Comparison of ENCODE assay signal across 22 cellular contexts in the genomic region with DNA sequence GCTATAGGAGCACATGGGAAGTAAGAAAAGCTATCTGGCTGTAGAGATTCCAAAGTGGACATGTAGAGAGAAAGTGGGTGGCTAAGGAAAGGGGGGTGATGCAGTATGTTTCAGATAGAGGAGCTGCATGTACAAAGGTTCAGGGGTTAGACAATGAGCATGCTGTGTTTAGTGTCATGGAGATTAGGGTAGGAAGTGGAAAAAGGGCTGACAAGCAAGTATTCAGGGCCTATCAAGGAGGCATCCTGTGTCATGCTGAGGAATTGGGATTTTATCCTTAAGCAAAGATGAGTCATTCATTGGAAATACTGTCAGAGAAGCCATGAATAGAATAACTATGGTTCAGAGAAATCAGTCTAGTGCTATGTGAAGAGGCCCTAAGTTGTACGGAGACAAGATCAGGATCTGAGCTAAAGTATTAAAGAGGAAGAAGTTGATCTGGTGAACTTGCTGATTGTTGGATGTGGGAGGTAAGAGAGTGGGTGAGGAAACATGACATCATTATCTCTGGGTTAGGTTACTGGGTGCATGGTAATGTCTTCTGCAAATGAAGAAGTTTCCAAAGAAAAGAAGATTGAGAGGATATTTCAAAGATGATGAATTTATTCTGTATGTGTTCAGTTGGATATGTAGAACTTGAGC.
DNase-seq lines count a peak whose midpoint lies in the region; FAIRE-seq and TF ChIP-seq lines count a peak whose summit lies in the region.
"Had no signal": no experiment of that assay in that cellular context is flagged by ENCODE, and none has a peak within 500 bp of the region (broad histone marks: within the 10 kb centered on the region; RNA-seq: fewer than 3 reads in every experiment).

No MANE protein-coding gene starts in this region.

- H3K9me3 ChIP-seq in H1 (ENCODE audit: insufficient read depth in 2 of 2, low read depth in 1 of 2, low read length in 1 of 2) (no peaks in the 10 kb centered on the region), mesodermal cell (ENCODE audit: control insufficient read depth, low read length) (no peaks in the 10 kb centered on the region)
- H3K9me3 ChIP-seq: testis had no signal

- H2BK20ac ChIP-seq in H1 (ENCODE audit: low read length) = no peak overlapping the region

- no peak overlapping the region for H2BK120ac ChIP-seq in H1 (replicated peaks; ENCODE audit: low read depth, low read length)

- no peaks in the 10 kb centered on the region for H3K79me2 ChIP-seq in H1 (ENCODE audit: control insufficient read depth in 1 of 2, insufficient read depth in 2 of 2, low read length in 2 of 2)
- H3K79me2 ChIP-seq: hepatocyte, parathyroid adenoma had no signal

- no peak overlapping the region for H3K4ac ChIP-seq in H1 (replicated peaks; ENCODE audit: insufficient read length, low read depth, low read length)

- no peak overlapping the region for H4K91ac ChIP-seq in H1 (replicated peaks; ENCODE audit: insufficient read length, low read length)

- peak overlapping the region; percentile 20 to 26; a peak in 2 of 4 replicates for H3K4me2 ChIP-seq in H1 (ENCODE audit: insufficient read depth in 1 of 2, low read depth in 2 of 2, low read length in 2 of 2)
- H3K4me2 ChIP-seq: hepatocyte had no signal

- no peaks in the 10 kb centered on the region for H3K79me1 ChIP-seq in H1 (ENCODE audit: low read depth, low read length)

- H2BK12ac ChIP-seq in H1 (ENCODE audit: low read depth, low read length) = no peak overlapping the region

- no peak overlapping the region for H4K8ac ChIP-seq in H1 (ENCODE audit: extremely low read depth, insufficient read depth, low read length)

- no peak overlapping the region for H2AK5ac ChIP-seq in H1 (ENCODE audit: low read depth, low read length)

- no peak for TF ChIP-seq POLR2A in H1 (IDR thresholded peaks at IDR 0.05; ENCODE audit: control extremely low read depth in 1 of 2, low read depth in 2 of 2, low read length in 2 of 2)

- H2AFZ ChIP-seq in H1 (ENCODE audit: low read length) = no peak overlapping the region
- H2AFZ ChIP-seq: hepatocyte, parathyroid adenoma had no signal

- H3K4me3 ChIP-seq in H7 (ENCODE audit: insufficient read depth, low read depth, low read length) (no peak overlapping the region), H1 (ENCODE audit: extremely low read depth in 1 of 4, insufficient read depth in 2 of 4, low read depth in 3 of 4, low read length in 4 of 4) (no peak overlapping the region), mesodermal cell (ENCODE audit: extremely low read depth, insufficient read depth, low read length, poor library complexity, severe bottlenecking) (no peak overlapping the region)
- H3K4me3 ChIP-seq: hepatocyte, testis had no signal

- H3K14ac ChIP-seq in H1 (ENCODE audit: insufficient read length) = no peak overlapping the region

- no peak overlapping the region for H3K18ac ChIP-seq in H1 (ENCODE audit: extremely low read depth, low read length)

- no peak overlapping the region for H3K9ac ChIP-seq in H1 (replicated peaks in 1 of 4; ENCODE audit: extremely low read depth in 1 of 4, low read depth in 3 of 4, low read length in 3 of 4)
- H3K9ac ChIP-seq: parathyroid adenoma had no signal

- H2BK15ac ChIP-seq in H1 (ENCODE audit: low read length) = no peak overlapping the region

- H4K5ac ChIP-seq in H1 (ENCODE audit: insufficient read length, low read depth, low read length) = no peak overlapping the region

- no peaks in the 10 kb centered on the region for H4K20me1 ChIP-seq in H1 (replicated peaks in 1 of 2; ENCODE audit: control insufficient read depth in 1 of 2, insufficient read depth in 2 of 2, low read length in 2 of 2)

- DNase-seq in H7 = peak; percentile 28
- peak; percentile 14 for DNase-seq in SK-MEL-5 (ENCODE audit: low read depth, low spot score)
- DNase-seq in H1 (ENCODE audit: low read depth in 1 of 2, low spot score in 2 of 2) = no peak
- DNase-seq in T1000 (lab: John Stamatoyannopoulos, UW) = no peak
- DNase-seq in NCI-H2196 treated with DMSO at 0.1 percent for 48 hours (lab: John Stamatoyannopoulos, UW; ENCODE audit: unreplicated experiment) = no peak
- DNase-seq in NCI-H2171 treated with DMSO at 0.1 percent for 48 hours (lab: John Stamatoyannopoulos, UW) = no peak
- DNase-seq: activated CD4-positive, alpha-beta T cell treated with anti-CD3 and anti-CD28 coated beads, Interleukin-2, amount 10 ng/mL, durations not matched to agents 24 days and 14 days; activated effector memory CD4-positive, alpha-beta T cell treated with Interleukin-2 at 50 U/mL for 16 hours; CD4-positive, CD25-positive, alpha-beta regulatory T cell; cortex of kidney; DMS153; H9; mammary epithelial cell; naive B cell; NCI-H1105; NCI-H2081; NCI-H510A; testis had no signal

- POLR2A ChIA-PET in H1 (lab: Charles Lee; ENCODE audit: partially characterized antibody) = interaction anchor here (1.5 to 2.6 kb wide), 2 partner anchors 13 to 22 kb away, joined by 4 to 10 read pairs; no protein-coding TSS in a partner anchor

- no peak for TF ChIP-seq RAD21 in H1 (IDR thresholded peaks at IDR 0.05 in 1 of 2, conservative IDR thresholded peaks at IDR 0.05 in 1 of 2; ENCODE audit: low read depth in 2 of 2, low read length in 2 of 2)

- H3K4me1 ChIP-seq in H1 (replicated peaks in 1 of 4; ENCODE audit: control insufficient read depth in 3 of 4, insufficient read depth in 4 of 4, low read length in 3 of 4) = peaks cover 0 to 3% (median 2%) of the 10 kb centered on the region in 4 experiments; a peak in 2 of 7 replicates
- H3K4me1 ChIP-seq in mesodermal cell (ENCODE audit: control insufficient read depth, insufficient read depth, low read length, poor library complexity, severe bottlenecking) = peaks cover 7% of the 10 kb centered on the region
- H3K4me1 ChIP-seq: parathyroid adenoma, testis had no signal

- H3K23me2 ChIP-seq in H1 (ENCODE audit: low read depth, low read length) = peaks cover 3% of the 10 kb centered on the region; the same call in 1 of the 2 replicates

- TF ChIP-seq CTCF in H1 (IDR thresholded peaks at IDR 0.05; ENCODE audit: control extremely low read depth in 1 of 3, insufficient read depth in 1 of 3, low read depth in 1 of 3, low read length in 3 of 3) = no peak

- H3K23ac ChIP-seq in H1 (ENCODE audit: insufficient read length) = no peak overlapping the region

- H3K56ac ChIP-seq in H1 (replicated peaks; ENCODE audit: insufficient read length, low read depth, low read length) = no peak overlapping the region

- in situ Hi-C loops in SK-MEL-5 (cut with HindIII; ENCODE audit: low pct_unique_long_range_greater_than_20kb, low sequenced_read_pairs) = no loop called here

- whole genome bisulfite sequencing in H1 (ENCODE audit: extremely low coverage in 1 of 2, insufficient coverage in 1 of 2, insufficient read length in 1 of 2, insufficient replicate concordance in 2 of 2, low coverage in 1 of 2, low lambda C conversion rate in 2 of 2, missing lambda C conversion rate in 1 of 2), 2 experiments = 67% methylated on average over 1 of the region's 1 CpG; no CpG with 5 or more reads in 1 of the 2 experiments
- 25 to 43% methylated on average over 1 of the region's 1 CpG for WGBS in mesodermal cell (ENCODE audit: insufficient coverage in 2 of 2), 2 experiments

- CTCF ChIA-PET in H1 (lab: Charles Lee; ENCODE audit: partially characterized antibody) = interaction anchor here (0.5 to 1.6 kb wide), 7 partner anchors 10 to 210 kb away, joined by 3 to 7 read pairs (median 3); no protein-coding TSS in a partner anchor

- no peak overlapping the region for H2BK5ac ChIP-seq in H1 (ENCODE audit: low read depth, low read length)

- H3K27me3 ChIP-seq in H7 (ENCODE audit: control insufficient read depth, insufficient read depth, low read length) = no peaks in the 10 kb centered on the region
- no peaks in the 10 kb centered on the region for H3K27me3 ChIP-seq in H1 (replicated peaks in 1 of 4; ENCODE audit: control insufficient read depth in 3 of 4, extremely low read depth in 1 of 4, insufficient read depth in 3 of 4, low read length in 3 of 4)
- H3K27me3 ChIP-seq: hepatocyte, testis had no signal

- no peak overlapping the region for H3K27ac ChIP-seq in H1 (ENCODE audit: low read depth, low read length)
- H3K27ac ChIP-seq in mesodermal cell (ENCODE audit: low read depth, low read length, severe bottlenecking) = peak overlapping the region; percentile 74
- H3K27ac ChIP-seq: hepatocyte, parathyroid adenoma, testis had no signal

- 0 out of 3 replicates have a peak, but pooled peaks of 1 of the 2 experiments have one; percentile 38 for TF ChIP-seq EP300 in H1 (IDR thresholded peaks at IDR 0.05; ENCODE audit: borderline replicate concordance in 1 of 2, low read depth in 2 of 2, low read length in 2 of 2)

- peak; percentile 90 for FAIRE-seq in H1 (lab: Jason Lieb, UNC)
- FAIRE-seq: HTR-8/SVneo had no signal

- H3K36me3 ChIP-seq in H7 (replicated peaks; ENCODE audit: control insufficient read depth, insufficient read depth, low read length) (no peaks in the 10 kb centered on the region), H1 (ENCODE audit: control insufficient read depth in 2 of 4, insufficient read depth in 4 of 4, low read length in 3 of 4) (no peaks in the 10 kb centered on the region; a peak in 1 of 8 replicates), mesodermal cell (ENCODE audit: control insufficient read depth, insufficient read depth, low read length) (no peaks in the 10 kb centered on the region)

TF ChIP-seq in H1, 55 proteins besides CTCF, POLR2A, EP300 and RAD21 (continues in another document):
- TF ChIP-seq HDAC2 (IDR thresholded peaks at IDR 0.05; ENCODE audit: borderline replicate concordance in 1 of 2, low read depth in 2 of 2, low read length in 2 of 2) (peak in 1 of 2 experiments; percentile 71; a peak in 1 of 4 replicates), MAFK (IDR thresholded peaks at IDR 0.05; ENCODE audit: low read depth, low read length) (peak; percentile 65), POLR2AphosphoS5 (IDR thresholded peaks at IDR 0.05; ENCODE audit: low read depth, low read length) (peak; percentile 98), ZNF274 (IDR thresholded peaks at IDR 0.05; ENCODE audit: borderline replicate concordance, extremely low read depth, low read length) (peak; percentile 35; the same call in 1 of the 2 replicates), SP2 (IDR thresholded peaks at IDR 0.05; ENCODE audit: low read length) (no peak), ATF2 (IDR thresholded peaks at IDR 0.05; ENCODE audit: low read length) (peak; percentile 41; the same call in 1 of the 2 replicates), JUND (IDR thresholded peaks at IDR 0.05; ENCODE audit: low read length) (peak; percentile 90), HDAC6 (IDR thresholded peaks at IDR 0.05; ENCODE audit: low read depth, low read length) (peak; percentile 34)

Comparison
In these comparisons a context has a peak if more than half of its experiments do, and no peak if none do; other contexts are left out.
1. DNase-seq: peak in H7 (single experiment) and SK-MEL-5 (single experiment); none in H1 (0 of 2), T1000 (single experiment), NCI-H2196 treated with DMSO at 0.1 percent for 48 hours (single experiment) and NCI-H2171 treated with DMSO at 0.1 percent for 48 hours (single experiment).